Comparison of ENCODE assay signal across 8 cellular contexts in genomic region chr11:78188012-78188808, GRCh38. TPM values are rescaled to one million over a fixed set of nuclear protein-coding genes. Genes with fewer than 3 reads are reported as not detected.
DNase-seq lines count a peak whose midpoint lies in the region; ATAC-seq and TF ChIP-seq lines count a peak whose summit lies in the region.

KCTD21 (minus strand) TSS chr11:78188626; CDS start chr11:78174554, 14,072 bp downstream.

- peak within 1 kb of the TSS; percentile 92 for H3K4me3 ChIP-seq in coronary artery

- H3K27ac Mint-ChIP-seq in activated CD4-positive, alpha-beta T cell treated with anti-CD3 and anti-CD28 coated beads, Interleukin-2, amount 10 ng/mL, durations not matched to agents 24 days and 14 days, result peak within 1 kb of the TSS; percentile 99

- peaks cover 50% of the 10 kb centered on the region for H3K4me1 Mint-ChIP-seq in activated CD4-positive, alpha-beta T cell treated with anti-CD3 and anti-CD28 coated beads, Interleukin-2, amount 10 ng/mL, durations not matched to agents 24 days and 14 days

- H3K4me3 Mint-ChIP-seq in activated CD4-positive, alpha-beta T cell treated with anti-CD3 and anti-CD28 coated beads, Interleukin-2, amount 10 ng/mL, durations not matched to agents 24 days and 14 days, result peak within 1 kb of the TSS; percentile 99

- no peaks in the 10 kb centered on the region for H3K27me3 Mint-ChIP-seq in activated CD4-positive, alpha-beta T cell treated with anti-CD3 and anti-CD28 coated beads, Interleukin-2, amount 10 ng/mL, durations not matched to agents 24 days and 14 days

- ATAC-seq in GM19351 (IDR thresholded peaks at IDR 0.05; ENCODE audit: unreplicated experiment) (peak; percentile 92), HG03520 (IDR thresholded peaks at IDR 0.05; ENCODE audit: unreplicated experiment) (peak; percentile 94), left colon (peak; percentile 95)

- intact Hi-C loops in activated CD4-positive, alpha-beta T cell treated with anti-CD3 and anti-CD28 coated beads, Interleukin-2, amount 10 ng/mL, durations not matched to agents 24 days and 14 days (cut with micrococcal nuclease), result loop anchor here (1.0 to 5.0 kb wide), 12 partner anchors 15 to 551 kb away; partner anchors contain the start of genes AAMDC, ALG8, CLNS1A and GAB2
- intact Hi-C loops in left colon (cut with DNase I, micrococcal nuclease), result no loop called here

- H3K27ac ChIP-seq in coronary artery, result peak within 1 kb of the TSS; percentile 92 to 96

- no peaks in the 10 kb centered on the region for H3K9me3 Mint-ChIP-seq in activated CD4-positive, alpha-beta T cell treated with anti-CD3 and anti-CD28 coated beads, Interleukin-2, amount 10 ng/mL, durations not matched to agents 24 days and 14 days

- no peak for TF ChIP-seq CTCF in coronary artery (IDR thresholded peaks at IDR 0.05)

- peaks cover 23% of the 10 kb centered on the region for H3K36me3 Mint-ChIP-seq in activated CD4-positive, alpha-beta T cell treated with anti-CD3 and anti-CD28 coated beads, Interleukin-2, amount 10 ng/mL, durations not matched to agents 24 days and 14 days (ENCODE audit: low read depth)

- DNase-seq in C1 segment of cervical spinal cord (lab: John Stamatoyannopoulos, UW) (peak; percentile 81 to 97 (median 93)), NCI-H526 treated with DMSO at 0.1 percent for 48 hours (lab: John Stamatoyannopoulos, UW) (peak; percentile 97), coronary artery (ENCODE audit: low spot score) (peak; percentile 99), left colon (peak; percentile 98)
- peak; percentile 98 for DNase-seq in activated CD4-positive, alpha-beta T cell treated with anti-CD3 and anti-CD28 coated beads, Interleukin-2, amount 10 ng/mL, durations not matched to agents 24 days and 14 days
- peak; percentile 83 to 88 for DNase-seq in stimulated activated CD4-positive, alpha-beta T cell treated with anti-CD3 and anti-CD28 coated beads, Interleukin-1b, Interleukin-23, amount 100 ng/mL, for 4 hours (ENCODE audit: low read depth in 2 of 2)

RNA-seq across cellular contexts. Expression of gene KCTD21, which starts in this region (rescaled TPM):
- 11.7 and 12.0 TPM in 2 replicates for total RNA-seq in activated CD4-positive, alpha-beta T cell treated with anti-CD3 and anti-CD28 coated beads, Interleukin-2, amount 10 ng/mL, durations not matched to agents 24 days and 14 days
- total RNA-seq in left colon, result 10 to 100 TPM in 1 of 2 donors, 1 to 10 TPM in 1; 7.7 to 10.1 TPM

Comparison
In these comparisons a context has a peak if more than half of its experiments do, and no peak if none do; other contexts are left out.
1. Peak in every context shown above with its lines: DNase-seq, ATAC-seq, H3K4me3 ChIP-seq and H3K27ac ChIP-seq.